27 cellular contexts compared by ENCODE assay signal in the genomic region with DNA sequence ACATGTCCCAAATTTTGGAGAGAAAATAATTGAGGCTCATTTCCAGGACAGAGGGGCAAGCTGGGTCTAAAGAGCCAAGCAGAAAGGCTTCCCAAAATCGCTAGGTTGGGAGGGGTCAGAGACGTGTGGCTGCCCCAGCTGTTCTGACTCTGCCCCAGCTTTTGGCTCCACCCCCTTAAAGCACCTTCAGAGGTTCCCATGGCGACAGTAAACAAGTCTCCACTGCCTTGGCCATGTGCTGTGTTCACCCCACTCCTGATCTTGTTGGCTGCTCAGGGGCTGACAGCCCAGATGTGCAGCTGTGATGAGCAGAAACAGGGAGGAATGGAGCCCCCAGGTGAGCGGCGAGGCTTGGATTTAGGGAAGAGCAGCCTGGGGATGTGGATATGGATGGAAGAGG.
A peak's percentile ranks its signal among the peaks of the same experiment; 100 is the strongest.
DNase-seq lines count a peak whose midpoint lies in the region; ATAC-seq, FAIRE-seq and TF ChIP-seq lines count a peak whose summit lies in the region.
"Had no signal": no experiment of that assay in that cellular context is flagged by ENCODE, and none has a peak within 500 bp of the region (broad histone marks: within the 10 kb centered on the region; RNA-seq: fewer than 3 reads in every experiment).

No MANE protein-coding gene starts in this region.

- ATAC-seq in HepG2 = peak; percentile 67
- ATAC-seq in right lobe of liver = no peak
- ATAC-seq in GM21576 (IDR thresholded peaks at IDR 0.05; ENCODE audit: unreplicated experiment) = no peak
- ATAC-seq: left lobe of liver, psoas muscle had no signal

- no peak for TF ChIP-seq CTCF in HepG2 (CRISPR knock-in tag; IDR thresholded peaks at IDR 0.05)
- TF ChIP-seq CTCF in right lobe of liver (IDR thresholded peaks at IDR 0.05) = no peak
- TF ChIP-seq CTCF in H1 (IDR thresholded peaks at IDR 0.05; ENCODE audit: control extremely low read depth in 1 of 3, insufficient read depth in 1 of 3, low read depth in 1 of 3, low read length in 3 of 3) = no peak

- H3K79me2 ChIP-seq in HepG2 (ENCODE audit: insufficient read depth, low read length) (no peaks in the 10 kb centered on the region), H1 (ENCODE audit: control insufficient read depth in 1 of 2, insufficient read depth in 2 of 2, low read length in 2 of 2) (no peaks in the 10 kb centered on the region)

- TF ChIP-seq EP300 in HepG2 (IDR thresholded peaks at IDR 0.05; ENCODE audit: low read depth in 2 of 2, low read length in 2 of 2) (no peak), HepG2 (CRISPR knock-in tag; IDR thresholded peaks at IDR 0.05; ENCODE audit: borderline replicate concordance) (no peak), H1 (IDR thresholded peaks at IDR 0.05; ENCODE audit: borderline replicate concordance in 1 of 2, low read depth in 2 of 2, low read length in 2 of 2) (no peak)

- no peak overlapping the region for H2BK20ac ChIP-seq in H1 (ENCODE audit: low read length)

- peaks cover 13% of the 10 kb centered on the region; the same call in 1 of the 2 replicates for H3K4me1 ChIP-seq in HepG2 (ENCODE audit: insufficient read depth, low read length)
- H3K4me1 ChIP-seq in right lobe of liver = no peaks in the 10 kb centered on the region
- no peaks in the 10 kb centered on the region for H3K4me1 ChIP-seq in H1 (replicated peaks in 1 of 4; ENCODE audit: control insufficient read depth in 3 of 4, insufficient read depth in 4 of 4, low read length in 3 of 4)
- H3K4me1 ChIP-seq: psoas muscle, tibial nerve had no signal

- no peak overlapping the region for H2BK15ac ChIP-seq in H1 (ENCODE audit: low read length)

- H3K27me3 ChIP-seq in HepG2 (ENCODE audit: control insufficient read depth in 1 of 2, insufficient read depth in 2 of 2, low read length in 2 of 2) (no peaks in the 10 kb centered on the region), right lobe of liver (no peaks in the 10 kb centered on the region), H1 (replicated peaks in 1 of 4; ENCODE audit: control insufficient read depth in 3 of 4, extremely low read depth in 1 of 4, insufficient read depth in 3 of 4, low read length in 3 of 4) (no peaks in the 10 kb centered on the region)
- H3K27me3 ChIP-seq: tibial nerve had no signal

- H3K4me3 ChIP-seq in HepG2 (replicated peaks in 1 of 3; ENCODE audit: insufficient read depth in 1 of 3, low read depth in 2 of 3, low read length in 3 of 3) (no peak overlapping the region), right lobe of liver (no peak overlapping the region), H1 (ENCODE audit: extremely low read depth in 1 of 4, insufficient read depth in 2 of 4, low read depth in 3 of 4, low read length in 4 of 4) (no peak overlapping the region)
- H3K4me3 ChIP-seq: psoas muscle, tibial nerve had no signal

- no peaks in the 10 kb centered on the region for H3K79me1 ChIP-seq in H1 (ENCODE audit: low read depth, low read length)

- WGBS in HepG2 (ENCODE audit: low lambda C conversion rate) = 49% methylated on average over 5 of the region's 5 CpGs
- WGBS in right lobe of liver (ENCODE audit: insufficient coverage, low coverage, low lambda C conversion rate, missing lambda C conversion rate) = 53% methylated on average over 3 of the region's 5 CpGs
- 84% methylated on average over 5 of the region's 5 CpGs; no CpG with 5 or more reads in 1 of the 2 experiments for WGBS in H1 (ENCODE audit: extremely low coverage in 1 of 2, insufficient coverage in 1 of 2, insufficient read length in 1 of 2, insufficient replicate concordance in 2 of 2, low coverage in 1 of 2, low lambda C conversion rate in 2 of 2, missing lambda C conversion rate in 1 of 2), 2 experiments

- FAIRE-seq in HepG2 (lab: Jason Lieb, UNC) = no peak
- no peak for FAIRE-seq in H1 (lab: Jason Lieb, UNC)
- FAIRE-seq: small intestine had no signal

- intact Hi-C loops in HepG2 (cut with micrococcal nuclease; ENCODE audit: unreplicated experiment) (no loop called here), right lobe of liver (cut with DNase I) (no loop called here)
- intact Hi-C loops in activated CD4-positive, alpha-beta memory T cell treated with anti-CD3 and anti-CD28 coated beads for 36 hours (cut with micrococcal nuclease) = no loop called here

- no peak overlapping the region for H3K27ac Mint-ChIP-seq in activated CD4-positive, alpha-beta memory T cell treated with anti-CD3 and anti-CD28 coated beads for 36 hours
- H3K27ac Mint-ChIP-seq: activated CD4-positive, alpha-beta T cell treated with anti-CD3 and anti-CD28 coated beads, Interleukin-2, amount 10 ng/mL, durations not matched to agents 24 days and 14 days; CD4-positive, CD25-positive, alpha-beta regulatory T cell; stimulated activated naive CD8-positive, alpha-beta T cell treated with anti-CD3 and anti-CD28 coated beads, Interleukin-15, Interleukin-2, amounts not matched to agents 100 ng/mL and 50 ng/mL, for 24 hours had no signal

- no peak overlapping the region for H4K91ac ChIP-seq in H1 (replicated peaks; ENCODE audit: insufficient read length, low read length)

- no peaks in the 10 kb centered on the region for H3K23me2 ChIP-seq in H1 (ENCODE audit: low read depth, low read length)

- H4K20me1 ChIP-seq in HepG2 (ENCODE audit: insufficient read depth, low read length) = no peaks in the 10 kb centered on the region
- H4K20me1 ChIP-seq in H1 (replicated peaks in 1 of 2; ENCODE audit: control insufficient read depth in 1 of 2, insufficient read depth in 2 of 2, low read length in 2 of 2) = no peaks in the 10 kb centered on the region

- no TSS peak for BruUV-seq in HepG2 (replicated peaks; lab: Mats Ljungman, UMichigan)

- no peaks in the 10 kb centered on the region for H3K9me3 Mint-ChIP-seq in activated CD4-positive, alpha-beta memory T cell treated with anti-CD3 and anti-CD28 coated beads for 36 hours
- H3K9me3 Mint-ChIP-seq: activated CD4-positive, alpha-beta T cell treated with anti-CD3 and anti-CD28 coated beads, Interleukin-2, amount 10 ng/mL, durations not matched to agents 24 days and 14 days; neural crest cell; stimulated activated naive CD8-positive, alpha-beta T cell treated with anti-CD3 and anti-CD28 coated beads, Interleukin-15, Interleukin-2, amounts not matched to agents 100 ng/mL and 50 ng/mL, for 24 hours had no signal

- DNase-seq in HepG2 (ENCODE audit: low spot score) (no peak), right lobe of liver (no peak), NAMALWA (ENCODE audit: low spot score) (peak; percentile 28), H1 (ENCODE audit: low read depth in 1 of 2, low spot score in 2 of 2) (no peak), LoVo (ENCODE audit: low spot score) (no peak), amniotic stem cell (lab: John Stamatoyannopoulos, UW) (no peak)
- no peak for DNase-seq in activated CD4-positive, alpha-beta memory T cell treated with anti-CD3 and anti-CD28 coated beads for 36 hours
- DNase-seq: activated CD4-positive, alpha-beta T cell treated with anti-CD3 and anti-CD28 coated beads, Interleukin-2, amount 10 ng/mL, durations not matched to agents 24 days and 14 days; activated CD8-positive, alpha-beta memory T cell treated with anti-CD3 and anti-CD28 coated beads, Interleukin-2, amount 50 U/mL, for 48 hours; activated effector memory CD4-positive, alpha-beta T cell treated with Interleukin-2 at 50 U/mL for 16 hours; CD4-positive, CD25-positive, alpha-beta regulatory T cell; cortex of kidney; GF-D8; glutamatergic neuron; H7; NCI-H187; NCI-H446 treated with DMSO at 0.1 percent for 48 hours; psoas muscle; SIG-M5; small intestine; stimulated activated CD4-positive, alpha-beta T cell treated with anti-CD3 and anti-CD28 coated beads, Interleukin-2, amount 100 ng/mL, for 48 hours; T-helper 1 cell had no signal

- POLR2A ChIA-PET in HepG2 (lab: Yijun Ruan, JAX) (no interaction called here), H1 (lab: Charles Lee; ENCODE audit: partially characterized antibody) (no interaction called here)
- POLR2A ChIA-PET in activated CD4-positive, alpha-beta memory T cell treated with anti-CD3 and anti-CD28 coated beads for 36 hours (lab: Charles Lee) = no interaction called here

- H3K56ac ChIP-seq in H1 (replicated peaks; ENCODE audit: insufficient read length, low read depth, low read length) = no peak overlapping the region

- TF ChIP-seq RAD21 in HepG2 (CRISPR knock-in tag; IDR thresholded peaks at IDR 0.05) = no peak
- TF ChIP-seq RAD21 in H1 (IDR thresholded peaks at IDR 0.05 in 1 of 2, conservative IDR thresholded peaks at IDR 0.05 in 1 of 2; ENCODE audit: low read depth in 2 of 2, low read length in 2 of 2) = no peak

- H3K23ac ChIP-seq in H1 (ENCODE audit: insufficient read length) = no peak overlapping the region

- peaks cover 3% of the 10 kb centered on the region for H3K27me3 Mint-ChIP-seq in activated CD4-positive, alpha-beta memory T cell treated with anti-CD3 and anti-CD28 coated beads for 36 hours
- H3K27me3 Mint-ChIP-seq: CD4-positive, CD25-positive, alpha-beta regulatory T cell; stimulated activated naive CD8-positive, alpha-beta T cell treated with anti-CD3 and anti-CD28 coated beads, Interleukin-15, Interleukin-2, amounts not matched to agents 100 ng/mL and 50 ng/mL, for 24 hours had no signal

- CTCF ChIA-PET in HepG2 (lab: Yijun Ruan, JAX; ENCODE audit: low intra/inter-chr PET ratio, low total read pairs) = no interaction called here
- CTCF ChIA-PET in H1 (lab: Charles Lee; ENCODE audit: partially characterized antibody) = interaction anchor here (4.1 kb wide), 1 partner anchor 11 kb away, joined by 24 read pairs; no protein-coding TSS in a partner anchor
- CTCF ChIA-PET in activated CD4-positive, alpha-beta memory T cell treated with anti-CD3 and anti-CD28 coated beads for 36 hours (lab: Charles Lee) = no interaction called here

- H4K5ac ChIP-seq in H1 (ENCODE audit: insufficient read length, low read depth, low read length) = no peak overlapping the region

- no peak overlapping the region for H3K4me3 Mint-ChIP-seq in activated CD4-positive, alpha-beta memory T cell treated with anti-CD3 and anti-CD28 coated beads for 36 hours
- H3K4me3 Mint-ChIP-seq: activated CD4-positive, alpha-beta T cell treated with anti-CD3 and anti-CD28 coated beads, Interleukin-2, amount 10 ng/mL, durations not matched to agents 24 days and 14 days; CD4-positive, CD25-positive, alpha-beta regulatory T cell; neural crest cell; stimulated activated naive CD8-positive, alpha-beta T cell treated with anti-CD3 and anti-CD28 coated beads, Interleukin-15, Interleukin-2, amounts not matched to agents 100 ng/mL and 50 ng/mL, for 24 hours had no signal

- no peaks in the 10 kb centered on the region for H3K4me1 Mint-ChIP-seq in activated CD4-positive, alpha-beta memory T cell treated with anti-CD3 and anti-CD28 coated beads for 36 hours (ENCODE audit: low read depth)
- H3K4me1 Mint-ChIP-seq: activated CD4-positive, alpha-beta T cell treated with anti-CD3 and anti-CD28 coated beads, Interleukin-2, amount 10 ng/mL, durations not matched to agents 24 days and 14 days; CD4-positive, CD25-positive, alpha-beta regulatory T cell; neural crest cell had no signal

- H2BK12ac ChIP-seq in H1 (ENCODE audit: low read depth, low read length) = no peak overlapping the region

- H4K8ac ChIP-seq in H1 (ENCODE audit: extremely low read depth, insufficient read depth, low read length) = no peak overlapping the region

- H3K9me3 ChIP-seq in HepG2 (ENCODE audit: low read length) = no peaks in the 10 kb centered on the region
- no peaks in the 10 kb centered on the region for H3K9me3 ChIP-seq in right lobe of liver
- peaks cover 0 to 2% of the 10 kb centered on the region in 2 experiments; a peak in 1 of 4 replicates for H3K9me3 ChIP-seq in H1 (ENCODE audit: insufficient read depth in 2 of 2, low read depth in 1 of 2, low read length in 1 of 2)
- H3K9me3 ChIP-seq: psoas muscle, tibial nerve had no signal

- in situ Hi-C loops in HepG2 (cut with HindIII; ENCODE audit: extremely low pct_ligation_motif_present, low pct_unique_long_range_greater_than_20kb) = loop anchor here (25.0 kb wide), 1 partner anchor 601 kb away; no protein-coding TSS in a partner anchor

- H3K36me3 Mint-ChIP-seq in activated CD4-positive, alpha-beta memory T cell treated with anti-CD3 and anti-CD28 coated beads for 36 hours = no peaks in the 10 kb centered on the region
- H3K36me3 Mint-ChIP-seq: CD4-positive, CD25-positive, alpha-beta regulatory T cell had no signal

- H3K9ac ChIP-seq in HepG2 (ENCODE audit: insufficient read depth, low read depth, low read length) (no peak overlapping the region), H1 (replicated peaks in 1 of 4; ENCODE audit: extremely low read depth in 1 of 4, low read depth in 3 of 4, low read length in 3 of 4) (no peak overlapping the region)

- no peak overlapping the region for H2BK120ac ChIP-seq in H1 (replicated peaks; ENCODE audit: low read depth, low read length)

- no peak overlapping the region for H2AFZ ChIP-seq in HepG2 (ENCODE audit: low read length)
- H2AFZ ChIP-seq in H1 (ENCODE audit: low read length) = no peak overlapping the region

- H3K14ac ChIP-seq in H1 (ENCODE audit: insufficient read length) = no peak overlapping the region

- H3K36me3 ChIP-seq in HepG2 (replicated peaks in 1 of 2; ENCODE audit: control insufficient read depth in 1 of 2, insufficient read depth in 2 of 2, low read length in 2 of 2) = no peaks in the 10 kb centered on the region
- H3K36me3 ChIP-seq in right lobe of liver = no peaks in the 10 kb centered on the region
- H3K36me3 ChIP-seq in H1 (ENCODE audit: control insufficient read depth in 2 of 4, insufficient read depth in 4 of 4, low read length in 3 of 4) = no peaks in the 10 kb centered on the region
- H3K36me3 ChIP-seq: tibial nerve had no signal

- TF ChIP-seq POLR2A in HepG2 (IDR thresholded peaks at IDR 0.05; ENCODE audit: insufficient read depth in 1 of 2, low read depth in 2 of 2, low read length in 2 of 2) (no peak), right lobe of liver (IDR thresholded peaks at IDR 0.05) (no peak), H1 (IDR thresholded peaks at IDR 0.05; ENCODE audit: control extremely low read depth in 1 of 2, low read depth in 2 of 2, low read length in 2 of 2) (no peak)

- H3K4me2 ChIP-seq in HepG2 (ENCODE audit: low read depth, low read length) (no peak overlapping the region), H1 (ENCODE audit: insufficient read depth in 1 of 2, low read depth in 2 of 2, low read length in 2 of 2) (no peak overlapping the region)

- no peak overlapping the region for H3K18ac ChIP-seq in H1 (ENCODE audit: extremely low read depth, low read length)

- H3K4ac ChIP-seq in H1 (replicated peaks; ENCODE audit: insufficient read length, low read depth, low read length) = no peak overlapping the region

- no peak overlapping the region for H2AK5ac ChIP-seq in H1 (ENCODE audit: low read depth, low read length)

- H3K27ac ChIP-seq in HepG2 (ENCODE audit: extremely low read length, insufficient read depth, low read length) (no peak overlapping the region), right lobe of liver (no peak overlapping the region), H1 (ENCODE audit: low read depth, low read length) (no peak overlapping the region)
- H3K27ac ChIP-seq: psoas muscle, tibial nerve had no signal

- no peak overlapping the region for H2BK5ac ChIP-seq in H1 (ENCODE audit: low read depth, low read length)
